Comparison of ENCODE assay signal across 19 cellular contexts in genomic region chr4:8772499-8773123, GRCh38.
"Had no signal": no experiment of that assay in that cellular context is flagged by ENCODE, and none has a peak within 500 bp of the region (broad histone marks: within the 10 kb centered on the region; RNA-seq: fewer than 3 reads in every experiment).

No MANE protein-coding gene starts in this region.

- H3K27ac Mint-ChIP-seq: activated naive CD8-positive, alpha-beta T cell; stimulated activated naive CD8-positive, alpha-beta T cell treated with anti-CD3 and anti-CD28 coated beads, Interleukin-15, Interleukin-2, amounts not matched to agents 100 ng/mL and 50 ng/mL, for 24 hours; T-cell; type B pancreatic cell had no signal

- ATAC-seq: body of pancreas, pancreas, T-cell had no signal

- H3K36me3 ChIP-seq: esophagus squamous epithelium, pancreas had no signal

- H3K9me3 ChIP-seq: body of pancreas, esophagus squamous epithelium, pancreas, SK-N-SH had no signal

- H3K4me1 ChIP-seq: body of pancreas, esophagus squamous epithelium, pancreas had no signal

- H3K27me3 ChIP-seq: body of pancreas, pancreas had no signal

- H3K4me3 ChIP-seq: body of pancreas, coronary artery, esophagus squamous epithelium, lung, pancreas, skin epidermis had no signal

- H3K27ac ChIP-seq: body of pancreas, coronary artery, esophagus squamous epithelium, pancreas, skin epidermis had no signal

- H3K36me3 Mint-ChIP-seq: activated naive CD8-positive, alpha-beta T cell; T-cell; type B pancreatic cell had no signal

- DNase-seq: activated CD4-positive, CD25-positive, alpha-beta regulatory T cell treated with anti-CD3 and anti-CD28 coated beads, Interleukin-2, amount 50 U/mL, for 72 hours; activated T-cell treated with anti-CD3 and anti-CD28 coated beads for 4 hours; amniotic stem cell; central memory CD4-positive, alpha-beta T cell; effector CD4-positive, alpha-beta T cell; esophagus squamous epithelium; hypothalamus; midbrain; SK-N-SH; T-cell; T1000 had no signal

- H3K4me1 Mint-ChIP-seq: T-cell had no signal

- H3K27me3 Mint-ChIP-seq: activated naive CD8-positive, alpha-beta T cell; stimulated activated naive CD8-positive, alpha-beta T cell treated with anti-CD3 and anti-CD28 coated beads, Interleukin-15, Interleukin-2, amounts not matched to agents 100 ng/mL and 50 ng/mL, for 24 hours; T-cell had no signal

- H3K9me3 Mint-ChIP-seq: stimulated activated naive CD8-positive, alpha-beta T cell treated with anti-CD3 and anti-CD28 coated beads, Interleukin-15, Interleukin-2, amounts not matched to agents 100 ng/mL and 50 ng/mL, for 24 hours; T-cell; type B pancreatic cell had no signal

- H3K4me3 Mint-ChIP-seq: activated naive CD8-positive, alpha-beta T cell; stimulated activated naive CD8-positive, alpha-beta T cell treated with anti-CD3 and anti-CD28 coated beads, Interleukin-15, Interleukin-2, amounts not matched to agents 100 ng/mL and 50 ng/mL, for 24 hours; T-cell; type B pancreatic cell had no signal
